ENCODE assay signal across 24 cellular contexts in genomic region chr7:54091322-54091721, GRCh38.
DNase-seq lines count a peak whose midpoint lies in the region; ATAC-seq, FAIRE-seq and TF ChIP-seq lines count a peak whose summit lies in the region.
"Had no signal": no experiment of that assay in that cellular context is flagged by ENCODE, and none has a peak within 500 bp of the region (broad histone marks: within the 10 kb centered on the region; RNA-seq: fewer than 3 reads in every experiment).

No MANE protein-coding gene starts in this region.

- no peaks in the 10 kb centered on the region for H3K27me3 ChIP-seq in BLaER1
- H3K27me3 ChIP-seq in MM.1S (replicated peaks; ENCODE audit: insufficient read depth, low read length), result no peaks in the 10 kb centered on the region
- H3K27me3 ChIP-seq in neuronal stem cell (ENCODE audit: control insufficient read depth in 3 of 3, insufficient read depth in 3 of 3, low read depth in 1 of 3, low read length in 3 of 3), result no peaks in the 10 kb centered on the region
- H3K27me3 ChIP-seq in right cardiac atrium (ENCODE audit: control insufficient read depth, insufficient read depth), result no peaks in the 10 kb centered on the region

- H3K4me1 ChIP-seq in BLaER1 (peaks cover 21% of the 10 kb centered on the region), MM.1S (ENCODE audit: low read length) (no peaks in the 10 kb centered on the region), neuronal stem cell (ENCODE audit: control insufficient read depth in 2 of 2, insufficient read depth in 1 of 2, low read depth in 1 of 2, low read length in 2 of 2) (no peaks in the 10 kb centered on the region), right cardiac atrium (ENCODE audit: control insufficient read depth, insufficient read depth, low read length) (no peaks in the 10 kb centered on the region)
- H3K4me1 ChIP-seq: A549, HAP-1 had no signal

- no peak overlapping the region for H3K4ac ChIP-seq in neuronal stem cell (ENCODE audit: low read length)

- H3K79me2 ChIP-seq in MM.1S (ENCODE audit: low read length), result no peaks in the 10 kb centered on the region

- no CpG with 5 or more reads among the region's 6 CpGs for WGBS in neuronal stem cell (ENCODE audit: extremely low coverage in 2 of 2, insufficient read length in 2 of 2, insufficient replicate concordance in 1 of 2), 2 donors
- 84% methylated on average over 6 of the region's 6 CpGs for whole genome bisulfite sequencing in right cardiac atrium

- no peaks in the 10 kb centered on the region for H4K20me1 ChIP-seq in BLaER1
- no peaks in the 10 kb centered on the region for H4K20me1 ChIP-seq in MM.1S (ENCODE audit: insufficient read depth, low read length)

- no peak overlapping the region for H4K91ac ChIP-seq in neuronal stem cell (ENCODE audit: low read depth, low read length, poor library complexity)

- H2AK5ac ChIP-seq in neuronal stem cell (ENCODE audit: low read depth, low read length), result no peak overlapping the region

- H3K9me3 ChIP-seq in BLaER1 (no peaks in the 10 kb centered on the region), MM.1S (replicated peaks; ENCODE audit: insufficient read depth, low read length) (0 out of 2 replicates have a peak, but pooled peaks cover 3% of the 10 kb centered on the region), neuronal stem cell (replicated peaks in 1 of 2; ENCODE audit: control insufficient read depth in 2 of 2, insufficient read depth in 1 of 2, low read depth in 1 of 2, low read length in 2 of 2) (no peaks in the 10 kb centered on the region), right cardiac atrium (ENCODE audit: control insufficient read depth, low read length) (no peaks in the 10 kb centered on the region)
- H3K9me3 ChIP-seq: A549, HAP-1 had no signal

- no peaks in the 10 kb centered on the region for H3K36me3 ChIP-seq in BLaER1
- no peaks in the 10 kb centered on the region for H3K36me3 ChIP-seq in MM.1S (replicated peaks; ENCODE audit: insufficient read depth, low read length)
- H3K36me3 ChIP-seq in neuronal stem cell (replicated peaks in 1 of 2; ENCODE audit: control insufficient read depth in 2 of 2, insufficient read depth in 2 of 2, low read length in 2 of 2), result no peaks in the 10 kb centered on the region
- H3K36me3 ChIP-seq: HAP-1 had no signal

- H2BK15ac ChIP-seq in neuronal stem cell (ENCODE audit: low read length), result no peak overlapping the region

- peak overlapping the region; percentile 31 for H3K14ac ChIP-seq in neuronal stem cell (ENCODE audit: low read length)

- no peak overlapping the region for H3K9ac ChIP-seq in BLaER1
- H3K9ac ChIP-seq in MM.1S (ENCODE audit: low read length), result no peak overlapping the region
- H3K9ac ChIP-seq in neuronal stem cell (ENCODE audit: low read depth, low read length, poor library complexity), result no peak overlapping the region
- H3K9ac ChIP-seq: GM23248 had no signal

- TF ChIP-seq CTCF in MM.1S (IDR thresholded peaks at IDR 0.05; ENCODE audit: low read length), result no peak

- no peaks in the 10 kb centered on the region for H3K79me1 ChIP-seq in neuronal stem cell (ENCODE audit: low read depth, low read length)

- H3K4me2 ChIP-seq in BLaER1 (peak overlapping the region; percentile 36), MM.1S (ENCODE audit: low read depth, low read length) (no peak overlapping the region), neuronal stem cell (ENCODE audit: insufficient read depth, low read length, poor library complexity, severe bottlenecking) (no peak overlapping the region)
- H3K4me2 ChIP-seq: A549 had no signal

- no peak overlapping the region for H3K4me3 ChIP-seq in BLaER1
- H3K4me3 ChIP-seq in MM.1S (ENCODE audit: low read length), result no peak overlapping the region
- H3K4me3 ChIP-seq in neuronal stem cell (ENCODE audit: low read length in 2 of 2), result no peak overlapping the region
- H3K4me3 ChIP-seq in right cardiac atrium (ENCODE audit: low read length), result no peak overlapping the region
- H3K4me3 ChIP-seq: A549, GM23248, HAP-1, K562 had no signal

- ATAC-seq in right cardiac atrium (no peak), HG03442 (IDR thresholded peaks at IDR 0.05; ENCODE audit: unreplicated experiment) (no peak)
- ATAC-seq: A549; CD8-positive, alpha-beta T cell; K562 had no signal

- no peaks in the 10 kb centered on the region for H3F3A ChIP-seq in MM.1S (ENCODE audit: insufficient read depth, low read length)

- H2AFZ ChIP-seq in MM.1S (ENCODE audit: low read length) (no peak overlapping the region), neuronal stem cell (ENCODE audit: low read length) (no peak overlapping the region)
- H2AFZ ChIP-seq: GM23248 had no signal

- no peak overlapping the region for H2BK120ac ChIP-seq in neuronal stem cell (ENCODE audit: low read depth, low read length)

- no peak overlapping the region for H2BK5ac ChIP-seq in neuronal stem cell (ENCODE audit: low read length)

- FAIRE-seq in RCC 7860 (lab: Jason Lieb, UNC), result no peak
- FAIRE-seq: A549, GM12892, GM18507, K562 had no signal

- H3K27ac ChIP-seq in BLaER1, result no peak overlapping the region
- H3K27ac ChIP-seq in MM.1S (ENCODE audit: low read length), result no peak overlapping the region
- H3K27ac ChIP-seq in neuronal stem cell (replicated peaks; ENCODE audit: low read length), result no peak overlapping the region
- no peak overlapping the region for H3K27ac ChIP-seq in right cardiac atrium (ENCODE audit: low read length)
- H3K27ac ChIP-seq: 22Rv1, A549, GM23248, HL-60 had no signal

- no peak overlapping the region for H3K23ac ChIP-seq in neuronal stem cell (ENCODE audit: low read depth, low read length, poor library complexity)

- intact Hi-C loops in right cardiac atrium (cut with DNase I), result no loop called here

- no peak overlapping the region for H2BK12ac ChIP-seq in neuronal stem cell (ENCODE audit: low read length)

- DNase-seq in MM.1S, result peak; percentile 7
- DNase-seq in RPMI8226, result peak; percentile 62
- no peak for DNase-seq in neuronal stem cell (ENCODE audit: low spot score)
- DNase-seq in RCC 7860 (ENCODE audit: low spot score), result no peak
- DNase-seq in kidney glomerular epithelial cell (lab: John Stamatoyannopoulos, UW), result no peak
- no peak for DNase-seq in right cardiac atrium
- DNase-seq: AML-193; CD8-positive, alpha-beta T cell; COR-L47; DMS 273 treated with DMSO at 0.1 percent for 48 hours; DMS53; DND-41; EL; GM23248; IMR-90 had no signal

- H4K8ac ChIP-seq in neuronal stem cell (ENCODE audit: low read depth, low read length), result no peak overlapping the region

- no peak overlapping the region for H3K18ac ChIP-seq in neuronal stem cell (ENCODE audit: low read length)

- H3K9me2 ChIP-seq in MM.1S (replicated peaks; ENCODE audit: insufficient read depth, low read length), result no peaks in the 10 kb centered on the region

Comparison
In these comparisons a context has a peak if more than half of its experiments do, and no peak if none do; other contexts are left out.
1. DNase-seq: peak in MM.1S (single experiment) and RPMI8226 (single experiment); none in neuronal stem cell (single experiment), RCC 7860 (single experiment), kidney glomerular epithelial cell (single experiment) and right cardiac atrium (0 of 3).